Comparison of ENCODE assay signal across 6 cellular contexts in the genomic region with DNA sequence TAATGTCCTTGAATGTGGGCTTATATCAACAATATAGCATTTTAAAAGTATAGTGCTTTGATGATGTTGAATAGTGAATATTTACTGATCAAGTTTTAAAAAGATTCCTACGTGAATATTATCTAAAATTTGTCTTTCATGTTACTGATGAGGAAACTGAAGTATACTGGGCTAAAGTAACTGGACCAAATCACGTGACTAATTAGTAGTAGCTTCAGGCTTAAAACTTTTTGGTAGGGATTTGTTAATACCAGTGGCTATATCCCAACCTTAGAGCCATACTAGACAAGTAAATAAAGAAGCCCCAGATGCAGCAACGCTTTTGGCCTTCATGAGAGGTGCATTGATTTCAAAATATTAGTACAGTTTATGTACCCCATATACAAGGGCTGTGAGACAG.
"Had no signal": no experiment of that assay in that cellular context is flagged by ENCODE, and none has a peak within 500 bp of the region (broad histone marks: within the 10 kb centered on the region; RNA-seq: fewer than 3 reads in every experiment).

No MANE protein-coding gene starts in this region.

- H3K4me2 ChIP-seq: KMS-11 had no signal

- H3K36me3 Mint-ChIP-seq: IgD-negative memory B cell had no signal

- FAIRE-seq: HTR-8/SVneo had no signal

- H3K27me3 Mint-ChIP-seq: IgD-negative memory B cell had no signal

- H3K4me1 Mint-ChIP-seq: IgD-negative memory B cell had no signal

- H3K9ac ChIP-seq: KMS-11 had no signal

- H3K27ac ChIP-seq: HL-60, KMS-11 had no signal

- H3K4me3 Mint-ChIP-seq: IgD-negative memory B cell had no signal

- DNase-seq: KBM-7, KG1 had no signal

- H3K27ac Mint-ChIP-seq: IgD-negative memory B cell had no signal
